Comparison of ENCODE assay signal across 1 cellular context in the genomic region with DNA sequence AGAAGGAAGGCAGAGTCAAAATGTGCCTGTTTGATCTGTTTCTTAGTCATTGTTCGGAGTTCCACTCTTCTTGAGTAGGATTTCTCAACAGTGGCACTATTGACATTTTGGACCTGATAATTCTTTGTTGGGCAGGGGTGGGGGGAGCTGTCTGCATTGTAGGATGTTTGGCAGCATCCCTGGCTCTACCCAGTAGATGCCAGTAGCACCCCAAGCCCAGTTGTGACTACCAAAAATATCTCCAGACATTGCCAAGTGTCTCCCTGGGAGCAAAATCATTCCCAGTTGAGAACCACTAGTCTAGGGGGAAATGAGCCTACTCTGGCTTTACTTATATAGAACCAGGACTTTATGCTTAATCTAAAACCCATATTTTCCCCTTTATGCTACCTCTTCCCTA.
TF ChIP-seq lines count a peak whose summit lies in the region.

No MANE protein-coding gene starts in this region.

TF ChIP-seq in K562, 482 proteins besides CTCF, POLR2A, EP300 and RAD21:
- no peak for TF ChIP-seq EP400 (IDR thresholded peaks at IDR 0.05)
- TF ChIP-seq ZNF239 (CRISPR knock-in tag; IDR thresholded peaks at IDR 0.05), result no peak
- no peak for TF ChIP-seq ZNF165 (CRISPR knock-in tag; IDR thresholded peaks at IDR 0.05; ENCODE audit: borderline replicate concordance)
- no peak for TF ChIP-seq KHSRP (IDR thresholded peaks at IDR 0.05)
- no peak for TF ChIP-seq HMG20B (CRISPR knock-in tag; IDR thresholded peaks at IDR 0.05)
- TF ChIP-seq SLC30A9 (CRISPR knock-in tag; IDR thresholded peaks at IDR 0.05), result no peak
TF ChIP-seq in K562: peak in this region for 0.
